ENCODE assay signal across 8 cellular contexts in the genomic region with DNA sequence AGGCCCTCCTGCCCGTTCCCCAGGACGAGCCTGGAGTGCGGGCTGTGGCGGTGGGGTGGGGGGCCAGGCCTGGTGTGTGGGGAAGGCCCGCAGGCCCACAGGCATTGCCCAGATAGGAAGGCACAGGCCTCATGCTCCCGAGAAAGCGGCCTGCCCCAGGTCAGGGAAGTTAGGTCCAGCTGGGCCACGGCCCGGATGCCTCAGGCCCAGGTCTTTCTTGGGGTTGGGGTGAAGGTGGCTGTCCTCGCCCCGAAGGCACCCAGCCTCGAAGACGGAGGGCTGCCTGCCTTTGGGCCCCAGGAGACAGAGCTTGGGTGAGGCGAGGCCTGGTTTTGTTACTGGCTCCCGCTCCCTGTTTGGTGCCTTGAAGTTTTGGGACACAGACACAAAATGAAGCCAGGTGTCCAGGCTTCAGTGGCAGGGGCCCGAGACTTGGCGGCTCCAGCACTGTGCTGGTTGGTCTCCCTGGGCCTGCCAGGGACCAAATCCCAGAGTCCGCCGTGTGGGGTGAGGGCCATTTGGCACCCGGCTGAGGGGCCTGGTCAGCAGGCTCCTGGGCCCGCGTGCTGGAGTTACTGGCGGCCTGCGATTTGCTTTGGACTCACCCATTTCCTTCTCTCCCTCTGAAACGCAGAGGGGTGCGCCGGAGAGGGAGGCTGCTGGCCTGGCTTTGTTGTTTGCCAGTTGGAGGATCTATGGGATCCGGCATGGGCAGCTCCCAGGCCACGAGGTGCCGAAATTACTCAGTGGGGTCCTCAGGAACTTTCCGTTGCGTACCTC. TPM values are rescaled to one million over a fixed set of nuclear protein-coding genes. Genes with fewer than 3 reads are reported as not detected.
DNase-seq lines count a peak whose midpoint lies in the region; ATAC-seq, FAIRE-seq and TF ChIP-seq lines count a peak whose summit lies in the region.

No MANE protein-coding gene starts in this region.

- intact Hi-C loops in activated B cell treated with CpG ODN at 0.5 μM for 24 hours (cut with micrococcal nuclease): no loop called here

- ATAC-seq in activated B cell treated with CpG ODN at 0.5 μM for 24 hours (ENCODE audit: low read depth) (no peak), GM18858 (IDR thresholded peaks at IDR 0.05; ENCODE audit: unreplicated experiment) (no peak)

- peak overlapping the region; percentile 76 for H3K27ac Mint-ChIP-seq in activated B cell treated with CpG ODN at 0.5 μM for 24 hours

- H3K4me3 ChIP-seq in fibroblast of villous mesenchyme (ENCODE audit: low read depth, low read length): peak overlapping the region; percentile 86

- no peaks in the 10 kb centered on the region for H3K9me3 Mint-ChIP-seq in activated B cell treated with CpG ODN at 0.5 μM for 24 hours

- CTCF ChIA-PET in activated B cell treated with CpG ODN at 0.5 μM for 24 hours (lab: Charles Lee): interaction anchor here (0.9 to 1.6 kb wide), 3 partner anchors 60 to 152 kb away, joined by 3 to 6 read pairs (median 3); no protein-coding TSS in a partner anchor

- DNase-seq in HK-2 (ENCODE audit: unreplicated experiment) (peak; percentile 37), activated B cell treated with CpG ODN at 0.5 μM for 24 hours (no peak), fibroblast of villous mesenchyme (ENCODE audit: low read depth) (peak; percentile 61), nucleus accumbens (lab: John Stamatoyannopoulos, UW) (peak in 35 of 56 donors; percentile 32 to 74 (median 52)), NCI-H2196 (lab: John Stamatoyannopoulos, UW; ENCODE audit: unreplicated experiment) (no peak), frontal cortex (ENCODE audit: low spot score in 2 of 2) (no peak), D341Med (ENCODE audit: low spot score) (no peak)

- H3K36me3 Mint-ChIP-seq in activated B cell treated with CpG ODN at 0.5 μM for 24 hours (ENCODE audit: low read depth): peaks cover 11% of the 10 kb centered on the region

- no peak for FAIRE-seq in frontal cortex (lab: Jason Lieb, UNC)

- POLR2A ChIA-PET in activated B cell treated with CpG ODN at 0.5 μM for 24 hours (lab: Charles Lee): interaction anchor here (0.6 to 4.3 kb wide), 14 partner anchors 18 to 161 kb away, joined by 3 to 46 read pairs (median 4); a partner anchor contains a TSS

- no peak for TF ChIP-seq CTCF in activated B cell treated with CpG ODN at 0.5 μM for 24 hours (IDR thresholded peaks at IDR 0.05)
- TF ChIP-seq CTCF in fibroblast of villous mesenchyme (IDR thresholded peaks at IDR 0.05; ENCODE audit: insufficient read depth, low read depth, low read length): no peak

- H3K4me3 Mint-ChIP-seq in activated B cell treated with CpG ODN at 0.5 μM for 24 hours: peak overlapping the region; percentile 95

- peaks cover 62% of the 10 kb centered on the region for H3K4me1 Mint-ChIP-seq in activated B cell treated with CpG ODN at 0.5 μM for 24 hours

- no peaks in the 10 kb centered on the region for H3K27me3 Mint-ChIP-seq in activated B cell treated with CpG ODN at 0.5 μM for 24 hours

RNA-seq across cellular contexts. Expression of a gene that starts 2.0 kb away (rescaled TPM):
- 37.2 and 37.6 TPM in 2 replicates for total RNA-seq in activated B cell treated with CpG ODN at 0.5 μM for 24 hours
- 26.8 and 32.9 TPM in 2 replicates for total RNA-seq in fibroblast of villous mesenchyme
- total RNA-seq in frontal cortex: 15.5 TPM

RNA-seq across cellular contexts. Expression of a gene that starts 35.5 kb away (rescaled TPM):
- total RNA-seq in activated B cell treated with CpG ODN at 0.5 μM for 24 hours (73.7 and 83.9 TPM in 2 replicates), fibroblast of villous mesenchyme (20.7 and 30.3 TPM in 2 replicates), frontal cortex (19.2 TPM)

Comparison
In these comparisons a context has a peak if more than half of its experiments do, and no peak if none do; other contexts are left out.
1. DNase-seq: peak in HK-2 (single experiment), fibroblast of villous mesenchyme (single experiment) and nucleus accumbens (35 of 56); none in activated B cell treated with CpG ODN at 0.5 μM for 24 hours (single experiment), NCI-H2196 (single experiment), frontal cortex (0 of 2) and D341Med (single experiment).